In genomic region chr16:10881479-10882030, GRCh38 we compare ENCODE assay signal across 16 cellular contexts. TPM values are rescaled to one million over a fixed set of nuclear protein-coding genes. Genes with fewer than 3 reads are reported as not detected.
A peak's percentile ranks its signal among the peaks of the same experiment; 100 is the strongest.
DNase-seq lines count a peak whose midpoint lies in the region; ATAC-seq and TF ChIP-seq lines count a peak whose summit lies in the region.
"Had no signal": no experiment of that assay in that cellular context is flagged by ENCODE, and none has a peak within 500 bp of the region (broad histone marks: within the 10 kb centered on the region; RNA-seq: fewer than 3 reads in every experiment).

No MANE protein-coding gene starts in this region.

- ATAC-seq in activated naive CD8-positive, alpha-beta T cell treated with anti-CD3 and anti-CD28 coated beads, Interleukin-2, amount 10 ng/mL, durations not matched to agents 7 days and 5 days (ENCODE audit: low read depth), result no peak
- ATAC-seq in stimulated activated naive CD8-positive, alpha-beta T cell treated with anti-CD3 and anti-CD28 coated beads, Interleukin-15, amount 100 ng/mL, for 72 hours, result no peak
- ATAC-seq: foreskin keratinocyte had no signal

- H3K27ac ChIP-seq in RWPE1, result no peak overlapping the region
- H3K27ac ChIP-seq: foreskin keratinocyte had no signal

- H3K4me3 Mint-ChIP-seq in activated naive CD4-positive, alpha-beta T cell treated with anti-CD3 and anti-CD28 coated beads, Interleukin-2, amount 10 ng/mL, durations not matched to agents 7 days and 5 days, result peak overlapping the region; percentile 50
- H3K4me3 Mint-ChIP-seq in activated naive CD8-positive, alpha-beta T cell treated with anti-CD3 and anti-CD28 coated beads, Interleukin-2, amount 10 ng/mL, durations not matched to agents 7 days and 5 days, result peak overlapping the region; percentile 64
- peak overlapping the region; percentile 14 to 60 for H3K4me3 Mint-ChIP-seq in stimulated activated naive CD8-positive, alpha-beta T cell treated with anti-CD3 and anti-CD28 coated beads, Interleukin-15, amount 100 ng/mL, for 72 hours

- H3K36me3 Mint-ChIP-seq in activated naive CD4-positive, alpha-beta T cell treated with anti-CD3 and anti-CD28 coated beads, Interleukin-2, amount 10 ng/mL, durations not matched to agents 7 days and 5 days, result peaks cover 23% of the 10 kb centered on the region
- H3K36me3 Mint-ChIP-seq in activated naive CD8-positive, alpha-beta T cell treated with anti-CD3 and anti-CD28 coated beads, Interleukin-2, amount 10 ng/mL, durations not matched to agents 7 days and 5 days, result peaks cover 7% of the 10 kb centered on the region

- H3K27me3 Mint-ChIP-seq in activated naive CD4-positive, alpha-beta T cell treated with anti-CD3 and anti-CD28 coated beads, Interleukin-2, amount 10 ng/mL, durations not matched to agents 7 days and 5 days, result peaks cover 64% of the 10 kb centered on the region
- H3K27me3 Mint-ChIP-seq in activated naive CD8-positive, alpha-beta T cell treated with anti-CD3 and anti-CD28 coated beads, Interleukin-2, amount 10 ng/mL, durations not matched to agents 7 days and 5 days, result peaks cover 25% of the 10 kb centered on the region
- H3K27me3 Mint-ChIP-seq in stimulated activated naive CD8-positive, alpha-beta T cell treated with anti-CD3 and anti-CD28 coated beads, Interleukin-15, amount 100 ng/mL, for 72 hours, result peaks cover 94% of the 10 kb centered on the region

- POLR2A ChIA-PET in activated naive CD8-positive, alpha-beta T cell treated with anti-CD3 and anti-CD28 coated beads, Interleukin-2, amount 10 ng/mL, durations not matched to agents 7 days and 5 days (lab: Charles Lee), result interaction anchor here (0.8 kb wide), 1 partner anchor 61 kb away, joined by 3 read pairs; the partner anchor contains the start of gene DEXI
- POLR2A ChIA-PET in GM10248 (lab: Yijun Ruan, JAX) (interaction anchor here (0.6 kb wide), 1 partner anchor 16 kb away, joined by 4 read pairs; no protein-coding TSS in a partner anchor), RWPE1 (lab: Yijun Ruan, JAX; ENCODE audit: low non-redundant PET) (no interaction called here)

- CTCF ChIA-PET in activated naive CD4-positive, alpha-beta T cell treated with anti-CD3 and anti-CD28 coated beads, Interleukin-2, amount 10 ng/mL, durations not matched to agents 7 days and 5 days (lab: Charles Lee), result no interaction called here
- CTCF ChIA-PET in GM10248 (lab: Yijun Ruan, JAX) (interaction anchor here (1.1 to 1.7 kb wide), 6 partner anchors 9 to 47 kb away, joined by 3 to 4 read pairs (median 3); no protein-coding TSS in a partner anchor), RWPE1 (lab: Yijun Ruan, JAX) (no interaction called here)

- no peak overlapping the region for H3K4me3 ChIP-seq in NB4 (ENCODE audit: low read depth, low read length)
- H3K4me3 ChIP-seq: sigmoid colon had no signal

- H3K27ac Mint-ChIP-seq in activated naive CD4-positive, alpha-beta T cell treated with anti-CD3 and anti-CD28 coated beads, Interleukin-2, amount 10 ng/mL, durations not matched to agents 7 days and 5 days, result peak overlapping the region; percentile 82
- no peak overlapping the region for H3K27ac Mint-ChIP-seq in activated naive CD8-positive, alpha-beta T cell treated with anti-CD3 and anti-CD28 coated beads, Interleukin-2, amount 10 ng/mL, durations not matched to agents 7 days and 5 days
- peak overlapping the region; percentile 21 to 52 for H3K27ac Mint-ChIP-seq in stimulated activated naive CD8-positive, alpha-beta T cell treated with anti-CD3 and anti-CD28 coated beads, Interleukin-15, amount 100 ng/mL, for 72 hours

- H3K9me3 Mint-ChIP-seq in activated naive CD4-positive, alpha-beta T cell treated with anti-CD3 and anti-CD28 coated beads, Interleukin-2, amount 10 ng/mL, durations not matched to agents 7 days and 5 days, result no peaks in the 10 kb centered on the region
- no peaks in the 10 kb centered on the region for H3K9me3 Mint-ChIP-seq in activated naive CD8-positive, alpha-beta T cell treated with anti-CD3 and anti-CD28 coated beads, Interleukin-2, amount 10 ng/mL, durations not matched to agents 7 days and 5 days
- no peaks in the 10 kb centered on the region for H3K9me3 Mint-ChIP-seq in stimulated activated naive CD8-positive, alpha-beta T cell treated with anti-CD3 and anti-CD28 coated beads, Interleukin-15, amount 100 ng/mL, for 72 hours

- TF ChIP-seq CTCF in NB4 (IDR thresholded peaks at IDR 0.05; ENCODE audit: low read depth, low read length) (no peak), GM10248 (IDR thresholded peaks at IDR 0.05; ENCODE audit: control extremely low read depth, extremely low read depth, low read depth, missing control alignments) (no peak), RWPE1 (conservative IDR thresholded peaks at IDR 0.05; ENCODE audit: low read depth) (no peak)

- no peak for TF ChIP-seq POLR2A in NB4 (IDR thresholded peaks at IDR 0.05; ENCODE audit: extremely low read depth, insufficient read length)

- peak; percentile 46 for DNase-seq in activated naive CD4-positive, alpha-beta T cell treated with anti-CD3 and anti-CD28 coated beads, Interleukin-2, amount 10 ng/mL, durations not matched to agents 7 days and 5 days
- no peak for DNase-seq in activated naive CD4-positive, alpha-beta T cell (lab: John Stamatoyannopoulos, UW)
- DNase-seq in NB4 (ENCODE audit: low read depth), result peak; percentile 39
- DNase-seq in activated naive CD8-positive, alpha-beta T cell treated with anti-CD3 and anti-CD28 coated beads, Interleukin-2, amount 10 ng/mL, durations not matched to agents 7 days and 5 days, result no peak
- DNase-seq in stimulated activated naive CD8-positive, alpha-beta T cell treated with anti-CD3 and anti-CD28 coated beads, Interleukin-15, amount 100 ng/mL, for 72 hours, result no peak
- no peak for DNase-seq in NCI-H524 treated with DMSO at 0.1 percent for 48 hours (lab: John Stamatoyannopoulos, UW)
- DNase-seq in GM10248 (ENCODE audit: extremely low spot score), result no peak
- DNase-seq in RWPE1 (ENCODE audit: low spot score), result no peak
- DNase-seq: caudate nucleus; DMS53; foreskin keratinocyte; mesenchymal stem cell; nucleus accumbens; stimulated activated CD4-positive, alpha-beta T cell treated with anti-CD3 and anti-CD28 coated beads, Interleukin-4, amount 100 ng/mL, for 24 hours; stimulated activated naive CD4-positive, alpha-beta T cell had no signal

- H3K4me1 Mint-ChIP-seq in activated naive CD4-positive, alpha-beta T cell treated with anti-CD3 and anti-CD28 coated beads, Interleukin-2, amount 10 ng/mL, durations not matched to agents 7 days and 5 days, result peaks cover 65% of the 10 kb centered on the region
- peaks cover 49% of the 10 kb centered on the region for H3K4me1 Mint-ChIP-seq in activated naive CD8-positive, alpha-beta T cell treated with anti-CD3 and anti-CD28 coated beads, Interleukin-2, amount 10 ng/mL, durations not matched to agents 7 days and 5 days
- peaks cover 61% of the 10 kb centered on the region for H3K4me1 Mint-ChIP-seq in stimulated activated naive CD8-positive, alpha-beta T cell treated with anti-CD3 and anti-CD28 coated beads, Interleukin-15, amount 100 ng/mL, for 72 hours

RNA-seq across cellular contexts. Expression of gene CIITA, which starts 4.6 kb away (rescaled TPM):
- 10 to 100 TPM; 12.6 to 13.1 TPM for total RNA-seq in activated naive CD8-positive, alpha-beta T cell treated with anti-CD3 and anti-CD28 coated beads, Interleukin-2, amount 10 ng/mL, durations not matched to agents 7 days and 5 days

Comparison
In these comparisons a context has a peak if more than half of its experiments do, and no peak if none do; other contexts are left out.
1. DNase-seq: peak in activated naive CD4-positive, alpha-beta T cell treated with anti-CD3 and anti-CD28 coated beads, Interleukin-2, amount 10 ng/mL, durations not matched to agents 7 days and 5 days (single experiment) and NB4 (single experiment); none in activated naive CD4-positive, alpha-beta T cell (0 of 4), activated naive CD8-positive, alpha-beta T cell treated with anti-CD3 and anti-CD28 coated beads, Interleukin-2, amount 10 ng/mL, durations not matched to agents 7 days and 5 days (single experiment), stimulated activated naive CD8-positive, alpha-beta T cell treated with anti-CD3 and anti-CD28 coated beads, Interleukin-15, amount 100 ng/mL, for 72 hours (0 of 2), NCI-H524 treated with DMSO at 0.1 percent for 48 hours (single experiment), GM10248 (single experiment) and RWPE1 (single experiment).
2. Peak in every context shown above with its lines, with median percentiles within 50 percentile points of each other: H3K4me3 Mint-ChIP-seq.